Comparison of ENCODE assay signal across 15 cellular contexts in the genomic region with DNA sequence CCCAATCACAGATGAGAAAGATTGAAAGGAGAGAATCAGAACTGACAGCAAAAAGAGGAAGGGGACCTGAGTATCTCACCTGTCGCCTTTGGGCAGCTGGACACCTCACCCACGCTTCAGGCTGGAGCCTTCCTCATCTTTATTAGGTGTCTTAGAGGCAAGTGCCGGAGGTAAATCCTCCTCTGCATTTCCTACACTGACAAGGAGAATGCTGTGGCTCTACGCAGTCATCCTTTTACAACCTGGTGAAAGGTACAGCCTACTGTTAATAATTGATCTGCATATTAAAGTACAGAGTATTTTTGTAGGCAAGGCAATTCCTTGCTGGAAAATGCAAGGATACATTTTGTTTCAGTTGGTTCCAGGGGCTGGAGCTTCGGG. TPM values are rescaled to one million over a fixed set of nuclear protein-coding genes. Genes with fewer than 3 reads are reported as not detected.
DNase-seq lines count a peak whose midpoint lies in the region; ATAC-seq and TF ChIP-seq lines count a peak whose summit lies in the region.
"Had no signal": no experiment of that assay in that cellular context is flagged by ENCODE, and none has a peak within 500 bp of the region (broad histone marks: within the 10 kb centered on the region; RNA-seq: fewer than 3 reads in every experiment).

No MANE protein-coding gene starts in this region.

- TF ChIP-seq CTCF in activated B cell treated with CpG ODN at 0.5 μM for 24 hours (IDR thresholded peaks at IDR 0.05) = no peak

- H4K20me1 ChIP-seq in BLaER1 treated with 17β-estradiol and CSF1 and Interleukin-3, amounts not matched to agents 10 nM and 100 nM = peaks cover 0 to 3% (median 0%) of the 10 kb centered on the region in 11 experiments; a peak in 1 of 22 replicates

- H3K4me2 ChIP-seq in BLaER1 treated with 17β-estradiol and CSF1 and Interleukin-3, amounts not matched to agents 10 nM and 100 nM = peak overlapping the region; percentile 71 to 95 (median 89)
- H3K4me2 ChIP-seq: A549 had no signal

- no peak for DNase-seq in activated B cell treated with CpG ODN at 0.5 μM for 24 hours
- no peak for DNase-seq in memory B cell (ENCODE audit: low spot score in 2 of 2)
- peak; percentile 36 for DNase-seq in renal cortical epithelial cell (ENCODE audit: low read depth)
- DNase-seq in EL = no peak
- no peak for DNase-seq in activated naive CD4-positive, alpha-beta T cell treated with anti-CD3 and anti-CD28 coated beads for 36 hours
- DNase-seq in OCI-M1 (lab: John Stamatoyannopoulos, UW) = no peak
- DNase-seq: H9, NCI-H1105 treated with DMSO at 0.1 percent for 48 hours, NCI-H187 treated with DMSO at 0.1 percent for 48 hours, NCI-H446, NCI-H69, SJCRH30 had no signal

- POLR2A ChIA-PET in activated B cell treated with CpG ODN at 0.5 μM for 24 hours (lab: Charles Lee) = interaction anchor here (2.0 kb wide), 1 partner anchor 17 kb away, joined by 9 read pairs; no protein-coding TSS in a partner anchor

- intact Hi-C loops in activated B cell treated with CpG ODN at 0.5 μM for 24 hours (cut with micrococcal nuclease) = loop anchor here (5.0 kb wide), 1 partner anchor 48 kb away; no protein-coding TSS in a partner anchor
- intact Hi-C loops in activated naive CD4-positive, alpha-beta T cell treated with anti-CD3 and anti-CD28 coated beads for 36 hours (cut with micrococcal nuclease) = no loop called here

- peaks cover 33 to 52% (median 39%) of the 10 kb centered on the region in 10 experiments for H3K4me1 ChIP-seq in BLaER1 treated with 17β-estradiol and CSF1 and Interleukin-3, amounts not matched to agents 10 nM and 100 nM
- H3K4me1 ChIP-seq: A549 had no signal

- peak overlapping the region; percentile 84 for H3K27ac Mint-ChIP-seq in activated B cell treated with CpG ODN at 0.5 μM for 24 hours
- peak overlapping the region; percentile 86 for H3K27ac Mint-ChIP-seq in memory B cell
- no peak overlapping the region for H3K27ac Mint-ChIP-seq in activated naive CD4-positive, alpha-beta T cell treated with anti-CD3 and anti-CD28 coated beads for 36 hours
- H3K27ac Mint-ChIP-seq: H9 had no signal

- no peaks in the 10 kb centered on the region for H3K27me3 ChIP-seq in BLaER1 treated with 17β-estradiol and CSF1 and Interleukin-3, amounts not matched to agents 10 nM and 100 nM

- H3K36me3 ChIP-seq in BLaER1 treated with 17β-estradiol and CSF1 and Interleukin-3, amounts not matched to agents 10 nM and 100 nM = no peaks in the 10 kb centered on the region
- H3K36me3 ChIP-seq: SJCRH30 had no signal

- peak overlapping the region in 1 of 10 experiments; percentile 22; a peak in 1 of 20 replicates for H3K4me3 ChIP-seq in BLaER1 treated with 17β-estradiol and CSF1 and Interleukin-3, amounts not matched to agents 10 nM and 100 nM
- H3K4me3 ChIP-seq: A549, SJCRH30 had no signal

- CTCF ChIA-PET in activated B cell treated with CpG ODN at 0.5 μM for 24 hours (lab: Charles Lee) = no interaction called here
- CTCF ChIA-PET in activated naive CD4-positive, alpha-beta T cell treated with anti-CD3 and anti-CD28 coated beads for 36 hours (lab: Charles Lee) = no interaction called here

- H3K36me3 Mint-ChIP-seq in activated B cell treated with CpG ODN at 0.5 μM for 24 hours (ENCODE audit: low read depth) (no peaks in the 10 kb centered on the region), memory B cell (peaks cover 2% of the 10 kb centered on the region)
- H3K36me3 Mint-ChIP-seq in activated naive CD4-positive, alpha-beta T cell treated with anti-CD3 and anti-CD28 coated beads for 36 hours (ENCODE audit: low read depth) = no peaks in the 10 kb centered on the region

- H3K27me3 Mint-ChIP-seq in activated B cell treated with CpG ODN at 0.5 μM for 24 hours = no peaks in the 10 kb centered on the region
- no peaks in the 10 kb centered on the region for H3K27me3 Mint-ChIP-seq in memory B cell
- peaks cover 16% of the 10 kb centered on the region for H3K27me3 Mint-ChIP-seq in activated naive CD4-positive, alpha-beta T cell treated with anti-CD3 and anti-CD28 coated beads for 36 hours (ENCODE audit: low read depth)

- H3K4me1 Mint-ChIP-seq in activated B cell treated with CpG ODN at 0.5 μM for 24 hours = peaks cover 37% of the 10 kb centered on the region
- peaks cover 28% of the 10 kb centered on the region for H3K4me1 Mint-ChIP-seq in memory B cell
- H3K4me1 Mint-ChIP-seq in activated naive CD4-positive, alpha-beta T cell treated with anti-CD3 and anti-CD28 coated beads for 36 hours (ENCODE audit: low read depth) = no peaks in the 10 kb centered on the region

- H3K9me3 Mint-ChIP-seq in activated B cell treated with CpG ODN at 0.5 μM for 24 hours (no peaks in the 10 kb centered on the region), memory B cell (no peaks in the 10 kb centered on the region)
- H3K9me3 Mint-ChIP-seq in activated naive CD4-positive, alpha-beta T cell treated with anti-CD3 and anti-CD28 coated beads for 36 hours = no peaks in the 10 kb centered on the region

- peak overlapping the region in 7 of 11 experiments; percentile 32 to 55 (median 52); a peak in 7 of 22 replicates for H3K9ac ChIP-seq in BLaER1 treated with 17β-estradiol and CSF1 and Interleukin-3, amounts not matched to agents 10 nM and 100 nM

- no peak for ATAC-seq in activated B cell treated with CpG ODN at 0.5 μM for 24 hours (ENCODE audit: low read depth)
- ATAC-seq in memory B cell (ENCODE audit: low read depth) = no peak
- ATAC-seq in HG02938 (IDR thresholded peaks at IDR 0.05; ENCODE audit: unreplicated experiment) = no peak
- ATAC-seq: A549 had no signal

- H3K9me3 ChIP-seq in BLaER1 treated with 17β-estradiol and CSF1 and Interleukin-3, amounts not matched to agents 10 nM and 100 nM (replicated peaks in 1 of 11) = no peaks in the 10 kb centered on the region
- H3K9me3 ChIP-seq: A549, SJCRH30 had no signal

- H3K27ac ChIP-seq in BLaER1 treated with 17β-estradiol and CSF1 and Interleukin-3, amounts not matched to agents 10 nM and 100 nM = peak overlapping the region; percentile 46 to 70 (median 58); a peak in 21 of 22 replicates
- H3K27ac ChIP-seq: A549, SJCRH30 had no signal

- H3K4me3 Mint-ChIP-seq in activated B cell treated with CpG ODN at 0.5 μM for 24 hours (peak overlapping the region; percentile 62), memory B cell (peak overlapping the region; percentile 42)
- H3K4me3 Mint-ChIP-seq in activated naive CD4-positive, alpha-beta T cell treated with anti-CD3 and anti-CD28 coated beads for 36 hours = no peak overlapping the region
- H3K4me3 Mint-ChIP-seq: H9 had no signal

RNA-seq across cellular contexts. Expression of a gene that starts 34.8 kb away (rescaled TPM):
- total RNA-seq in activated B cell treated with CpG ODN at 0.5 μM for 24 hours = 2.3 and 3.7 TPM in 2 replicates
- total RNA-seq in renal cortical epithelial cell = 0.35 and 0.50 TPM in 2 replicates
- not detected for total RNA-seq in activated naive CD4-positive, alpha-beta T cell treated with anti-CD3 and anti-CD28 coated beads for 36 hours
- total RNA-seq: SJCRH30 had no signal
